In genomic region chr20:35601021-35601973, GRCh38 we compare ENCODE assay signal across 8 cellular contexts. TPM values are rescaled to one million over a fixed set of nuclear protein-coding genes. Genes with fewer than 3 reads are reported as not detected.
DNase-seq lines count a peak whose midpoint lies in the region; ATAC-seq and TF ChIP-seq lines count a peak whose summit lies in the region.

No MANE protein-coding gene starts in this region.

- CTCF ChIA-PET in Caco-2 (lab: Charles Lee), result interaction anchor here (0.6 to 2.0 kb wide), 17 partner anchors 10 to 353 kb away, joined by 3 to 37 read pairs (median 4); partner anchors contain the start of genes ERGIC3, NFS1, ROMO1 and SCAND1
- CTCF ChIA-PET in activated naive CD4-positive, alpha-beta T cell treated with anti-CD3 and anti-CD28 coated beads, Interleukin-2, amount 10 ng/mL, durations not matched to agents 7 days and 5 days (lab: Charles Lee), result interaction anchor here (0.7 to 2.1 kb wide), 8 partner anchors 16 to 353 kb away, joined by 3 to 11 read pairs (median 4); partner anchors contain the start of gene SCAND1

- POLR2A ChIA-PET in Caco-2 (lab: Charles Lee), result interaction anchor here (0.6 to 1.5 kb wide), 4 partner anchors 15 to 141 kb away, joined by 3 to 6 read pairs (median 6); partner anchors contain the start of genes RBM39 and SPAG4

- H3K4me3 Mint-ChIP-seq in Caco-2 (ENCODE audit: unreplicated experiment), result peak overlapping the region; percentile 68
- H3K4me3 Mint-ChIP-seq in activated naive CD4-positive, alpha-beta T cell treated with anti-CD3 and anti-CD28 coated beads, Interleukin-2, amount 10 ng/mL, durations not matched to agents 7 days and 5 days, result peak overlapping the region; percentile 63

- H3K9ac ChIP-seq in parathyroid adenoma, result no peak overlapping the region

- peak overlapping the region; percentile 62 for H3K4me2 ChIP-seq in parathyroid adenoma (ENCODE audit: low read length)

- H3K27me3 Mint-ChIP-seq in Caco-2 (ENCODE audit: insufficient read depth, unreplicated experiment), result peaks cover 10% of the 10 kb centered on the region
- H3K27me3 Mint-ChIP-seq in activated naive CD4-positive, alpha-beta T cell treated with anti-CD3 and anti-CD28 coated beads, Interleukin-2, amount 10 ng/mL, durations not matched to agents 7 days and 5 days, result peaks cover 86% of the 10 kb centered on the region

- TF ChIP-seq CTCF in Caco-2 (IDR thresholded peaks at IDR 0.05; ENCODE audit: insufficient read depth in 1 of 2, low read depth in 1 of 2, low read length in 1 of 2, severe bottlenecking in 1 of 2, unreplicated experiment in 1 of 2) (peak; percentile 48 to 78), parathyroid adenoma (IDR thresholded peaks at IDR 0.05) (peak; percentile 45), tibial artery (IDR thresholded peaks at IDR 0.05) (peak; percentile 40 to 59)

- peak; percentile 90 for DNase-seq in Caco-2
- peak in 66 of 76 experiments; percentile 8 to 77 (median 49) for DNase-seq in HUDEP-2 (lab: John Stamatoyannopoulos, UW; ENCODE audit: unreplicated experiment in 76 of 76)
- DNase-seq in activated naive CD4-positive, alpha-beta T cell treated with anti-CD3 and anti-CD28 coated beads, Interleukin-2, amount 10 ng/mL, durations not matched to agents 7 days and 5 days, result peak; percentile 87
- peak; percentile 87 for DNase-seq in Right ventricle myocardium superior
- peak; percentile 68 to 85 for DNase-seq in tibial artery

- H3K36me3 Mint-ChIP-seq in Caco-2 (ENCODE audit: insufficient read depth, unreplicated experiment), result no peaks in the 10 kb centered on the region
- H3K36me3 Mint-ChIP-seq in activated naive CD4-positive, alpha-beta T cell treated with anti-CD3 and anti-CD28 coated beads, Interleukin-2, amount 10 ng/mL, durations not matched to agents 7 days and 5 days, result no peaks in the 10 kb centered on the region

- intact Hi-C loops in Caco-2 (cut with micrococcal nuclease; ENCODE audit: unreplicated experiment) (loop anchor here (1.0 to 5.0 kb wide), 2 partner anchors 15 to 39 kb away; no protein-coding TSS in a partner anchor), Right ventricle myocardium superior (cut with DNase I) (no loop called here), tibial artery (cut with DNase I; ENCODE audit: low total_unique reads) (no loop called here)

- no peaks in the 10 kb centered on the region for H3K4me1 Mint-ChIP-seq in Caco-2 (ENCODE audit: low read depth, unreplicated experiment)
- peaks cover 11% of the 10 kb centered on the region for H3K4me1 Mint-ChIP-seq in activated naive CD4-positive, alpha-beta T cell treated with anti-CD3 and anti-CD28 coated beads, Interleukin-2, amount 10 ng/mL, durations not matched to agents 7 days and 5 days

- H3K4me3 ChIP-seq in Caco-2 (ENCODE audit: low read depth, low read length) (peak overlapping the region; percentile 51), parathyroid adenoma (ENCODE audit: low read depth, low read length) (peak overlapping the region; percentile 27), tibial artery (peak overlapping the region; percentile 36 to 59)

- H3K36me3 ChIP-seq in Caco-2 (ENCODE audit: control insufficient read depth, insufficient read depth, low read length), result no peaks in the 10 kb centered on the region
- H3K36me3 ChIP-seq in parathyroid adenoma (ENCODE audit: control insufficient read depth, insufficient read depth, low read length), result no peaks in the 10 kb centered on the region
- no peaks in the 10 kb centered on the region for H3K36me3 ChIP-seq in tibial artery

- H3K9me3 ChIP-seq in Caco-2 (no peaks in the 10 kb centered on the region), parathyroid adenoma (ENCODE audit: control insufficient read depth, low read length) (no peaks in the 10 kb centered on the region), tibial artery (no peaks in the 10 kb centered on the region)

- H3K27ac ChIP-seq in parathyroid adenoma (no peak overlapping the region), tibial artery (peak overlapping the region in 1 of 2 donors; percentile 3)

- peak; percentile 83 for ATAC-seq in SK-N-SH treated with all-trans-retinoic acid at 6 μM for 48 hours
- peak; percentile 95 for ATAC-seq in Right ventricle myocardium superior (ENCODE audit: poor library complexity)
- no peak for ATAC-seq in GM18502 (IDR thresholded peaks at IDR 0.05; ENCODE audit: poor library complexity, unreplicated experiment)

- H3K27me3 ChIP-seq in Caco-2 (replicated peaks; ENCODE audit: control insufficient read depth, insufficient read depth, low read length) (no peaks in the 10 kb centered on the region), parathyroid adenoma (ENCODE audit: control insufficient read depth, insufficient read depth, low read length) (no peaks in the 10 kb centered on the region), tibial artery (peaks cover 0 to 34% of the 10 kb centered on the region in 2 donors)

- H3K4me1 ChIP-seq in Caco-2 (peaks cover 5% of the 10 kb centered on the region; the same call in 1 of the 2 replicates), parathyroid adenoma (no peaks in the 10 kb centered on the region), tibial artery (peaks cover 0 to 21% (median 19%) of the 10 kb centered on the region in 4 donors)

- H2AFZ ChIP-seq in parathyroid adenoma, result peak overlapping the region; percentile 88

- no peaks in the 10 kb centered on the region for H3K9me3 Mint-ChIP-seq in Caco-2 (ENCODE audit: unreplicated experiment)
- H3K9me3 Mint-ChIP-seq in activated naive CD4-positive, alpha-beta T cell treated with anti-CD3 and anti-CD28 coated beads, Interleukin-2, amount 10 ng/mL, durations not matched to agents 7 days and 5 days, result no peaks in the 10 kb centered on the region

- no peak overlapping the region for H3K27ac Mint-ChIP-seq in Caco-2 (ENCODE audit: unreplicated experiment)
- no peak overlapping the region for H3K27ac Mint-ChIP-seq in activated naive CD4-positive, alpha-beta T cell treated with anti-CD3 and anti-CD28 coated beads, Interleukin-2, amount 10 ng/mL, durations not matched to agents 7 days and 5 days

- H3K79me2 ChIP-seq in parathyroid adenoma, result no peaks in the 10 kb centered on the region

- no TSS peak for BruUV-seq in Caco-2 (replicated peaks; lab: Mats Ljungman, UMichigan)

TF ChIP-seq in SK-N-SH treated with all-trans-retinoic acid at 6 μM for 48 hours, 23 proteins besides CTCF, POLR2A, EP300 and RAD21:
- TF ChIP-seq TCF4 (CRISPR knock-in tag; IDR thresholded peaks at IDR 0.05; ENCODE audit: borderline replicate concordance) (no peak), CSRNP3 (CRISPR knock-in tag; IDR thresholded peaks at IDR 0.05) (no peak)

RNA-seq across cellular contexts. Expression of gene SPAG4, which starts 14.3 kb away (rescaled TPM):
- total RNA-seq in Caco-2 (2022) (5.4 and 6.1 TPM in 2 replicates), Right ventricle myocardium superior (2.3 TPM)

RNA-seq across cellular contexts. Expression of gene ERGIC3, which starts 59.4 kb away (rescaled TPM):
- total RNA-seq in Caco-2 (2022) (711 and 728 TPM in 2 replicates), Right ventricle myocardium superior (90.7 TPM)
